Comparison of ENCODE assay signal across 8 cellular contexts in the genomic region with DNA sequence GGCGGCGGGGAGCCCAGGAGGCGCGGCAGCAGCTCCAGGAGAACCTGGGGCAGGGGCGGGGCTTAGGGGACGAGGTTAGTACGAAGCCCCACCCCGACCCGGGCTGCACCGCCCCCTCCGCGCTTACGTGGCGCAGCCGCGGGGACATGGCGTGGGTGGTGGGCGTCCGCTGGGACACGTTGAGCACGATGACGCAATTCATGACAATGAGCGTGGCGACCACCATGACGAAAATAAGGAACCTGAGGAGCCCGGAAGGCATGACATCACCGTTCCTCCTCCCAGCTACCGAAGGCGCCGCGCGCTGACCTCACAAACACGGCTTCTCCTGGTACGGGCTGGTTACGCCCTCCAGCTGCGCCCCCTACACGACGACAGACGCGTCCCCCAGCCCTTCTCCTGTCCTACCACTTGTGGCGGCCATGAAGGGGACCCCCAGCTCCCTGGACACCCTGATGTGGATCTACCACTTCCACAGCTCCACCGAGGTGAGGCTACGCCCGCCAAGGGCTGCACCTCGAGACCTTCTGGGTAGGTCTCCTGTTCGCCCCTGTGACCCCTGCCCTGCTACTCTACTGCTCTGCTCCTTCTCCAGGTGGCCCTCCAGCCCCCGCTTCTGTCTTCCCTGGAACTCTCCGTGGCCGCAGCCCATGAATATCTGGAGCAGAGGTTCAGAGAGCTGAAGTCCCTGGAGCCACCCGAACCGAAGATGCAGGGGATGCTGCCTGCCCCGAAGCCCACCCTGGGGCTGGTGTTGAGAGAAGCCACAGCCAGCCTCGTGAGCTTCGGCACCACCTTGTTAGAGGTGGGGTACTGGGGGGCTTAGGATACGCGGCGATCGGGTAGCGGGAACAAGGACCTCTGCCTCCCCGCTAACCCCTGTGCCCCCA. TPM values are rescaled to one million over a fixed set of nuclear protein-coding genes. Genes with fewer than 3 reads are reported as not detected.
DNase-seq lines count a peak whose midpoint lies in the region; ATAC-seq and FAIRE-seq lines count a peak whose summit lies in the region.

A gene (plus strand): TSS at position 196 of the 890 bp plus-strand sequence. CDS start 227 bp downstream, at position 423.

- peak within 1 kb of the TSS; percentile 61 for H3K4me3 ChIP-seq in thymus (ENCODE audit: low read length)

- no peaks in the 10 kb centered on the region for H3K9me3 Mint-ChIP-seq in activated naive CD4-positive, alpha-beta T cell treated with anti-CD3 and anti-CD28 coated beads for 36 hours

- peak; percentile 70 for DNase-seq in GM19239 (ENCODE audit: insufficient read length, low spot score)
- peak; percentile 51 for DNase-seq in NOMO-1 treated with dmso at 0.1 percent for 144 hours (lab: John Stamatoyannopoulos, UW; ENCODE audit: unreplicated experiment)
- peak; percentile 95 for DNase-seq in activated naive CD4-positive, alpha-beta T cell treated with anti-CD3 and anti-CD28 coated beads for 36 hours
- peak; percentile 62 to 96 (median 86) for DNase-seq in head of caudate nucleus
- DNase-seq in posterior cingulate gyrus = peak in 9 of 10 donors; percentile 41 to 97 (median 81)
- DNase-seq in NCI-H446 (lab: John Stamatoyannopoulos, UW) = no peak

- H3K4me1 Mint-ChIP-seq in activated naive CD4-positive, alpha-beta T cell treated with anti-CD3 and anti-CD28 coated beads for 36 hours (ENCODE audit: low read depth) = peaks cover 32% of the 10 kb centered on the region

- intact Hi-C loops in activated naive CD4-positive, alpha-beta T cell treated with anti-CD3 and anti-CD28 coated beads for 36 hours (cut with micrococcal nuclease) = loop anchor here (1.0 to 5.0 kb wide), 4 partner anchors 41 to 332 kb away; a partner anchor contains a TSS
- intact Hi-C loops in head of caudate nucleus (cut with DNase I) (loop anchor here (10.0 kb wide), 1 partner anchor 165 kb away; no protein-coding TSS in a partner anchor), posterior cingulate gyrus (cut with DNase I) (loop anchor here (5.0 to 10.0 kb wide), 4 partner anchors 65 to 192 kb away; a partner anchor contains a TSS)

- peak within 1 kb of the TSS; percentile 88 for H3K4me3 Mint-ChIP-seq in activated naive CD4-positive, alpha-beta T cell treated with anti-CD3 and anti-CD28 coated beads for 36 hours

- peaks cover 3% of the 10 kb centered on the region for H3K9me3 ChIP-seq in thymus (ENCODE audit: control insufficient read depth)

- H3K36me3 Mint-ChIP-seq in activated naive CD4-positive, alpha-beta T cell treated with anti-CD3 and anti-CD28 coated beads for 36 hours (ENCODE audit: low read depth) = peaks cover 8% of the 10 kb centered on the region

- no peak within 1 kb of the TSS for H3K27ac ChIP-seq in thymus (ENCODE audit: low read depth)

- H3K27ac Mint-ChIP-seq in activated naive CD4-positive, alpha-beta T cell treated with anti-CD3 and anti-CD28 coated beads for 36 hours = peak within 1 kb of the TSS; percentile 70

- CTCF ChIA-PET in activated naive CD4-positive, alpha-beta T cell treated with anti-CD3 and anti-CD28 coated beads for 36 hours (lab: Charles Lee) = interaction anchor here (0.6 to 1.7 kb wide), 14 partner anchors 10 to 826 kb away, joined by 3 to 7 read pairs (median 4); a partner anchor contains a TSS

- 14% methylated on average over 60 of the region's 60 CpGs for WGBS in thymus

- FAIRE-seq in GM19239 (lab: Jason Lieb, UNC) = peak; percentile 28

- H3K36me3 ChIP-seq in thymus (ENCODE audit: control insufficient read depth, insufficient read depth) = peaks cover 26% of the 10 kb centered on the region

- no peak for ATAC-seq in HG03520 (IDR thresholded peaks at IDR 0.05; ENCODE audit: unreplicated experiment)

- H3K4me1 ChIP-seq in thymus (ENCODE audit: control insufficient read depth, insufficient read depth, low read length) = peaks cover 11% of the 10 kb centered on the region

- peaks cover 38% of the 10 kb centered on the region for H3K27me3 ChIP-seq in thymus (ENCODE audit: control insufficient read depth, insufficient read depth)

- H3K27me3 Mint-ChIP-seq in activated naive CD4-positive, alpha-beta T cell treated with anti-CD3 and anti-CD28 coated beads for 36 hours (ENCODE audit: low read depth) = no peaks in the 10 kb centered on the region

RNA-seq across cellular contexts. Expression of the gene that starts here (rescaled TPM):
- 1 to 10 TPM; 1.9 TPM for total RNA-seq in activated naive CD4-positive, alpha-beta T cell treated with anti-CD3 and anti-CD28 coated beads for 36 hours
- 1.2 TPM for polyA plus RNA-seq in thymus

Comparison
In these comparisons a context has a peak if more than half of its experiments do, and no peak if none do; other contexts are left out.
1. DNase-seq: peak in GM19239 (single experiment), NOMO-1 treated with dmso at 0.1 percent for 144 hours (single experiment), activated naive CD4-positive, alpha-beta T cell treated with anti-CD3 and anti-CD28 coated beads for 36 hours (single experiment), head of caudate nucleus (42 of 42) and posterior cingulate gyrus (9 of 10); none in NCI-H446 (0 of 2).